In the genomic region with DNA sequence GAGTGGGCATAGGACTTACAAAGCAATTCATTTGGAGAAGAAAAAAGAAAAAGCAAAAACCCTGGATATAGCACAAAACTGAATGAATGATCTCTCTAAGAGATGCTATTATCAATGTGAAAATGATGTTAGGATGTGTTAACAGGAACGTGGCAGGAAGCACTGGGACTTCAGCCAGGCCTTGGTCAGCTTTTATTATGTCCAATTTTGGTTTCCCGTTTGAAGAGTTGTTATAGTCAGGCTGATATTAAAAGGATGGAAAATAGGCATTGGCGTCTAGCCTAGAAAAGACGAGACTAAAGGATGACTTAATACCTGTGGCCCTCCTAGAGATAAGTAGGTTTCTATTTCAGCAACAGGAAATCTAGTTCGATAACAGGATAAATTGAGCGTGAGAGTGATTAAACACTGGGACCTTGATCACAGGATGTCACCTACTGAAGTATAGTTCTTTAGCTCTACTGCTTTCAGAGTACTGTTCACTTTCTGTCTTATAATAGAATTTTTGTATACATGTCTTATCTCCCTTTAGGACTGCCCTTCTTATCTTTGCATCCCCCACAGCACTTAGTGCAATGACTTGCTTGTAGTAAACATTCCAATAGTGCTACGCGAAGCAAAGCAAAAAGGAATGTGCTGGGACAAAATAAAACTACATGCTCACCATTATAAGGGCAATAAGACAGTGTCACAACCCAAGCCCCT, we compare ENCODE assay signal across 10 cellular contexts.
DNase-seq lines count a peak whose midpoint lies in the region; ATAC-seq lines count a peak whose summit lies in the region.
"Had no signal": no experiment of that assay in that cellular context is flagged by ENCODE, and none has a peak within 500 bp of the region (broad histone marks: within the 10 kb centered on the region; RNA-seq: fewer than 3 reads in every experiment).

No MANE protein-coding gene starts in this region.

- H2BK15ac ChIP-seq in neuronal stem cell (ENCODE audit: low read length), result no peak overlapping the region

- 0 out of 2 replicates have a peak, but pooled peaks cover 5% of the 10 kb centered on the region for H3K9me3 ChIP-seq in BLaER1
- peaks cover 0 to 3% of the 10 kb centered on the region in 2 donors for H3K9me3 ChIP-seq in neuronal stem cell (replicated peaks in 1 of 2; ENCODE audit: control insufficient read depth in 2 of 2, insufficient read depth in 1 of 2, low read depth in 1 of 2, low read length in 2 of 2)

- H2AK5ac ChIP-seq in neuronal stem cell (ENCODE audit: low read depth, low read length), result no peak overlapping the region

- H3K4me3 Mint-ChIP-seq in naive thymus-derived CD8-positive, alpha-beta T cell, result peak overlapping the region in 7 of 10 donors; percentile 0 to 20 (median 4)
- H3K4me3 Mint-ChIP-seq: stimulated activated effector memory CD8-positive, alpha-beta T cell treated with anti-CD3 and anti-CD28 coated beads, Interleukin-12 subunit alpha, Interleukin-12 subunit beta, amount 100 ng/mL, for 72 hours had no signal

- peaks cover 22% of the 10 kb centered on the region for H3K4me1 ChIP-seq in BLaER1
- peaks cover 0 to 3% of the 10 kb centered on the region in 2 donors for H3K4me1 ChIP-seq in neuronal stem cell (ENCODE audit: control insufficient read depth in 2 of 2, insufficient read depth in 1 of 2, low read depth in 1 of 2, low read length in 2 of 2)

- no peaks in the 10 kb centered on the region for H3K9me3 Mint-ChIP-seq in naive thymus-derived CD8-positive, alpha-beta T cell
- H3K9me3 Mint-ChIP-seq: stimulated activated effector memory CD8-positive, alpha-beta T cell treated with anti-CD3 and anti-CD28 coated beads, Interleukin-12 subunit alpha, Interleukin-12 subunit beta, amount 100 ng/mL, for 72 hours had no signal

- peaks cover 1% of the 10 kb centered on the region for H3K79me1 ChIP-seq in neuronal stem cell (ENCODE audit: low read depth, low read length)

- peaks cover 16 to 28% (median 18%) of the 10 kb centered on the region in 4 donors for H3K4me1 Mint-ChIP-seq in naive thymus-derived CD8-positive, alpha-beta T cell

- peaks cover 0 to 6% (median 3%) of the 10 kb centered on the region in 5 donors for H3K27me3 Mint-ChIP-seq in naive thymus-derived CD8-positive, alpha-beta T cell

- POLR2A ChIA-PET in naive thymus-derived CD8-positive, alpha-beta T cell (lab: Charles Lee), result interaction anchor here (1.0 to 1.2 kb wide), 2 partner anchors 22 to 240 kb away, joined by 3 to 4 read pairs; a partner anchor contains a TSS

- H3K36me3 ChIP-seq in BLaER1, result peaks cover 53% of the 10 kb centered on the region
- H3K36me3 ChIP-seq in neuronal stem cell (replicated peaks in 1 of 2; ENCODE audit: control insufficient read depth in 2 of 2, insufficient read depth in 2 of 2, low read length in 2 of 2), result no peaks in the 10 kb centered on the region

- H2AFZ ChIP-seq in neuronal stem cell (ENCODE audit: low read length), result no peak overlapping the region

- H3K23ac ChIP-seq in neuronal stem cell (ENCODE audit: low read depth, low read length, poor library complexity), result no peak overlapping the region

- no peak overlapping the region for H2BK120ac ChIP-seq in neuronal stem cell (ENCODE audit: low read depth, low read length)

- H3K4me3 ChIP-seq in BLaER1, result no peak overlapping the region
- no peak overlapping the region for H3K4me3 ChIP-seq in neuronal stem cell (ENCODE audit: low read length in 2 of 2)

- H3K36me3 Mint-ChIP-seq in naive thymus-derived CD8-positive, alpha-beta T cell, result peaks cover 0 to 2% (median 0%) of the 10 kb centered on the region in 3 donors
- H3K36me3 Mint-ChIP-seq: stimulated activated effector memory CD8-positive, alpha-beta T cell treated with anti-CD3 and anti-CD28 coated beads, Interleukin-12 subunit alpha, Interleukin-12 subunit beta, amount 100 ng/mL, for 72 hours had no signal

- peak overlapping the region; percentile 10; the same call in 1 of the 2 replicates for H3K27ac ChIP-seq in BLaER1
- H3K27ac ChIP-seq in neuronal stem cell (replicated peaks; ENCODE audit: low read length), result no peak overlapping the region

- H3K9ac ChIP-seq in BLaER1 (no peak overlapping the region), neuronal stem cell (ENCODE audit: low read depth, low read length, poor library complexity) (no peak overlapping the region)

- no CpG with 5 or more reads among the region's 8 CpGs for WGBS in neuronal stem cell (ENCODE audit: extremely low coverage in 2 of 2, insufficient read length in 2 of 2, insufficient replicate concordance in 1 of 2), 2 donors

- H3K14ac ChIP-seq in neuronal stem cell (ENCODE audit: low read length), result no peak overlapping the region

- H2BK5ac ChIP-seq in neuronal stem cell (ENCODE audit: low read length), result no peak overlapping the region

- H3K27me3 ChIP-seq in BLaER1, result no peaks in the 10 kb centered on the region
- peaks cover 0 to 2% (median 0%) of the 10 kb centered on the region in 3 experiments for H3K27me3 ChIP-seq in neuronal stem cell (ENCODE audit: control insufficient read depth in 3 of 3, insufficient read depth in 3 of 3, low read depth in 1 of 3, low read length in 3 of 3)

- peak overlapping the region; percentile 19; the same call in 1 of the 2 replicates for H3K4me2 ChIP-seq in BLaER1
- no peak overlapping the region for H3K4me2 ChIP-seq in neuronal stem cell (ENCODE audit: insufficient read depth, low read length, poor library complexity, severe bottlenecking)

- peak in 1 of 2 donors; percentile 58 for ATAC-seq in naive thymus-derived CD8-positive, alpha-beta T cell
- no peak for ATAC-seq in GM19463 (IDR thresholded peaks at IDR 0.05; ENCODE audit: unreplicated experiment)
- ATAC-seq: stimulated activated effector memory CD8-positive, alpha-beta T cell treated with anti-CD3 and anti-CD28 coated beads, Interleukin-12 subunit alpha, Interleukin-12 subunit beta, amount 100 ng/mL, for 72 hours had no signal

- no peaks in the 10 kb centered on the region for H4K20me1 ChIP-seq in BLaER1

- no peak overlapping the region for H2BK12ac ChIP-seq in neuronal stem cell (ENCODE audit: low read length)

- no peak overlapping the region for H3K4ac ChIP-seq in neuronal stem cell (ENCODE audit: low read length)

- H3K18ac ChIP-seq in neuronal stem cell (ENCODE audit: low read length), result no peak overlapping the region

- peak overlapping the region in 9 of 10 donors; percentile 17 to 82 (median 60) for H3K27ac Mint-ChIP-seq in naive thymus-derived CD8-positive, alpha-beta T cell
- H3K27ac Mint-ChIP-seq: stimulated activated effector memory CD8-positive, alpha-beta T cell treated with anti-CD3 and anti-CD28 coated beads, Interleukin-12 subunit alpha, Interleukin-12 subunit beta, amount 100 ng/mL, for 72 hours had no signal

- H4K91ac ChIP-seq in neuronal stem cell (ENCODE audit: low read depth, low read length, poor library complexity), result no peak overlapping the region

- H4K8ac ChIP-seq in neuronal stem cell (ENCODE audit: low read depth, low read length), result no peak overlapping the region

- DNase-seq in NCI-H1105 (lab: John Stamatoyannopoulos, UW) (peak; percentile 75), dermis blood vessel endothelial cell (peak; percentile 71), neuronal stem cell (ENCODE audit: low spot score) (no peak), iPS-NIHi7 (ENCODE audit: extremely low spot score) (no peak), NCI-H1436 treated with DMSO at 0.1 percent for 48 hours (lab: John Stamatoyannopoulos, UW) (no peak)
- DNase-seq in naive thymus-derived CD8-positive, alpha-beta T cell, result peak in 1 of 10 donors; percentile 15
- DNase-seq: activated CD4-positive, alpha-beta T cell treated with anti-CD3 and anti-CD28 coated beads, Interleukin-2, amount 50 U/mL, for 48 hours had no signal

Comparison
In these comparisons a context has a peak if more than half of its experiments do, and no peak if none do; other contexts are left out.
1. DNase-seq: peak in NCI-H1105 (single experiment) and dermis blood vessel endothelial cell (single experiment); none in neuronal stem cell (single experiment), iPS-NIHi7 (single experiment) and NCI-H1436 treated with DMSO at 0.1 percent for 48 hours (single experiment).